In genomic region chr20:38897267-38897666, GRCh38 we compare ENCODE assay signal across 20 cellular contexts. TPM values are rescaled to one million over a fixed set of nuclear protein-coding genes. Genes with fewer than 3 reads are reported as not detected.
DNase-seq lines count a peak whose midpoint lies in the region; ATAC-seq, FAIRE-seq and TF ChIP-seq lines count a peak whose summit lies in the region.
"Had no signal": no experiment of that assay in that cellular context is flagged by ENCODE, and none has a peak within 500 bp of the region (broad histone marks: within the 10 kb centered on the region; RNA-seq: fewer than 3 reads in every experiment).

No MANE protein-coding gene starts in this region.

- no TSS peak for BruUV-seq in endothelial cell of umbilical vein (replicated peaks; lab: Mats Ljungman, UMichigan)

- H3K36me3 Mint-ChIP-seq in T-helper 17 cell (ENCODE audit: low read depth) = peaks cover 12% of the 10 kb centered on the region

- ATAC-seq in T-helper 17 cell (no peak), HG03135 (IDR thresholded peaks at IDR 0.05; ENCODE audit: unreplicated experiment) (no peak)
- ATAC-seq: A549 had no signal

- H3K9me1 ChIP-seq in endothelial cell of umbilical vein (replicated peaks; ENCODE audit: control insufficient read depth, extremely low read depth, insufficient read depth, low read length) = no peaks in the 10 kb centered on the region

- peaks cover 5% of the 10 kb centered on the region for H3K4me1 ChIP-seq in endothelial cell of umbilical vein (ENCODE audit: control insufficient read depth, extremely low read depth, insufficient read depth, low read length)
- peaks cover 0 to 3% of the 10 kb centered on the region in 2 donors for H3K4me1 ChIP-seq in uterus
- H3K4me1 ChIP-seq: HAP-1 had no signal

- intact Hi-C loops in endothelial cell of umbilical vein (cut with micrococcal nuclease) (no loop called here), uterus (cut with DNase I; ENCODE audit: low total_unique reads) (loop anchor here (10.0 kb wide), 1 partner anchor 92 kb away; the partner anchor contains the start of gene PPP1R16B)

- peak; percentile 76 for DNase-seq in COLO829 (ENCODE audit: low spot score)
- DNase-seq in HTR-8/SVneo (ENCODE audit: insufficient read length, low spot score) = no peak
- DNase-seq in T-helper 17 cell = no peak
- DNase-seq in endothelial cell of umbilical vein (ENCODE audit: low read depth, low spot score) = peak; percentile 48
- DNase-seq in superior temporal gyrus (ENCODE audit: extremely low spot score) = no peak
- DNase-seq in uterus = no peak
- DNase-seq in stimulated activated CD4-positive, alpha-beta T cell treated with anti-CD3 and anti-CD28 coated beads, Interleukin-15, amount 100 ng/mL, for 24 hours = no peak
- DNase-seq: AML-193; Calu3; CD4-positive, alpha-beta memory T cell; DMS79 treated with DMSO at 0.1 percent for 48 hours; GF-D8; GM23248 had no signal

- H3K4me1 Mint-ChIP-seq in T-helper 17 cell = peaks cover 26% of the 10 kb centered on the region

- dilution Hi-C loops in endothelial cell of umbilical vein (cut with MboI; ENCODE audit: extremely low pct_ligation_motif_present, low sequenced_read_pairs) = no loop called here

- H3K27me3 ChIP-seq in endothelial cell of umbilical vein (ENCODE audit: control insufficient read depth in 2 of 2, insufficient read depth in 2 of 2, low read length in 2 of 2) = no peaks in the 10 kb centered on the region
- no peaks in the 10 kb centered on the region for H3K27me3 ChIP-seq in uterus
- H3K27me3 ChIP-seq: BLaER1 had no signal

- POLR2A ChIA-PET in endothelial cell of umbilical vein (lab: Charles Lee) = no interaction called here

- H4K20me1 ChIP-seq in endothelial cell of umbilical vein (replicated peaks; ENCODE audit: control insufficient read depth, extremely low read depth, insufficient read depth, low read length) = peaks cover 2% of the 10 kb centered on the region

- peak overlapping the region; percentile 80 for H3K27ac Mint-ChIP-seq in T-helper 17 cell

- H3K4me3 Mint-ChIP-seq in T-helper 17 cell = no peak overlapping the region
- H3K4me3 Mint-ChIP-seq: CD14-positive monocyte; CD4-positive, alpha-beta memory T cell had no signal

- no peak overlapping the region for H3K9ac ChIP-seq in endothelial cell of umbilical vein (replicated peaks; ENCODE audit: extremely low read depth, insufficient read depth, low read length)
- H3K9ac ChIP-seq: BLaER1, GM23248, KMS-11 had no signal

- H2AFZ ChIP-seq in endothelial cell of umbilical vein (ENCODE audit: low read depth, low read length) = no peak overlapping the region
- H2AFZ ChIP-seq: GM23248 had no signal

- no peaks in the 10 kb centered on the region for H3K27me3 Mint-ChIP-seq in T-helper 17 cell
- H3K27me3 Mint-ChIP-seq: CD4-positive, alpha-beta memory T cell had no signal

- FAIRE-seq in HTR-8/SVneo (lab: Jason Lieb, UNC) (peak; percentile 62), endothelial cell of umbilical vein (lab: Jason Lieb, UNC) (peak; percentile 83)
- FAIRE-seq: A549, GM19239 had no signal

- CTCF ChIA-PET in endothelial cell of umbilical vein (lab: Charles Lee) = no interaction called here

- H3K9me3 ChIP-seq in T-helper 17 cell (ENCODE audit: control insufficient read depth, low read length, poor library complexity, severe bottlenecking) (no peaks in the 10 kb centered on the region), endothelial cell of umbilical vein (replicated peaks; ENCODE audit: control insufficient read depth, insufficient read depth, low read length) (no peaks in the 10 kb centered on the region), uterus (no peaks in the 10 kb centered on the region)
- H3K9me3 ChIP-seq: A549, BLaER1, HAP-1 had no signal

- H3K4me3 ChIP-seq in endothelial cell of umbilical vein (replicated peaks in 1 of 3; ENCODE audit: insufficient read depth in 1 of 3, low read depth in 1 of 3, low read length in 3 of 3) = no peak overlapping the region
- no peak overlapping the region for H3K4me3 ChIP-seq in uterus
- H3K4me3 ChIP-seq: A549, BLaER1, GM23248, HAP-1 had no signal

- H3K36me3 ChIP-seq in endothelial cell of umbilical vein (ENCODE audit: control insufficient read depth in 2 of 2, extremely low read depth in 1 of 2, insufficient read depth in 2 of 2, low read length in 2 of 2) (peaks cover 0 to 20% of the 10 kb centered on the region in 2 experiments), uterus (no peaks in the 10 kb centered on the region)
- H3K36me3 ChIP-seq: HAP-1 had no signal

- H3K79me2 ChIP-seq in endothelial cell of umbilical vein (ENCODE audit: control insufficient read depth, insufficient read depth, low read length) = no peaks in the 10 kb centered on the region

- H3K27ac ChIP-seq in endothelial cell of umbilical vein (ENCODE audit: insufficient read depth, low read depth, low read length) (no peak overlapping the region), uterus (no peak overlapping the region)
- H3K27ac ChIP-seq: A549, BLaER1, GM23248, KMS-11 had no signal

- TF ChIP-seq CTCF in endothelial cell of umbilical vein (IDR thresholded peaks at IDR 0.05; ENCODE audit: extremely low read depth in 1 of 2, insufficient read depth in 1 of 2, low read depth in 1 of 2, low read length in 2 of 2) = no peak
- TF ChIP-seq CTCF in uterus (IDR thresholded peaks at IDR 0.05) = no peak

- no peak overlapping the region for H3K4me2 ChIP-seq in endothelial cell of umbilical vein (ENCODE audit: insufficient read depth, low read length)
- H3K4me2 ChIP-seq: A549, BLaER1, KMS-11 had no signal

- TF ChIP-seq POLR2A in endothelial cell of umbilical vein (IDR thresholded peaks at IDR 0.05; ENCODE audit: low read depth, low read length) (no peak), uterus (IDR thresholded peaks at IDR 0.05) (no peak)

TF ChIP-seq in endothelial cell of umbilical vein, 7 proteins besides CTCF, POLR2A, EP300 and RAD21:
- peak; percentile 56 for TF ChIP-seq JUN (IDR thresholded peaks at IDR 0.05; ENCODE audit: borderline replicate concordance, insufficient read depth, insufficient read length, low read depth)
- no peak for TF ChIP-seq POLR2AphosphoS5 (IDR thresholded peaks at IDR 0.05; ENCODE audit: insufficient read depth, low read depth, low read length)
- TF ChIP-seq FOS (IDR thresholded peaks at IDR 0.05; ENCODE audit: borderline replicate concordance, insufficient read depth, low read length) = peak; percentile 46
- TF ChIP-seq GATA2 (IDR thresholded peaks at IDR 0.05; ENCODE audit: insufficient read depth, insufficient read length, low read depth, low read length) = no peak

RNA-seq across cellular contexts. Expression of gene FAM83D, which starts 28.9 kb away (rescaled TPM):
- total RNA-seq in T-helper 17 cell (1 to 10 TPM; 2.1 to 3.3 TPM), endothelial cell of umbilical vein (35.5 and 46.0 TPM in 2 replicates), uterus (10 to 100 TPM in 1 of 4 donors, under 1 TPM in 1, not detected in 2; 0.61 to 15.1 TPM)
- polyA plus RNA-seq in endothelial cell of umbilical vein = 38.2 and 41.0 TPM in 2 replicates
- polyA plus RNA-seq in endothelial cell of umbilical vein (2011; cell fraction: cytosol; rRNA removed) = 47.3 and 52.7 TPM in 2 replicates
- 39.0 and 45.2 TPM in 2 replicates for polyA plus RNA-seq in endothelial cell of umbilical vein (2011; cell fraction: nucleus; rRNA removed)
- polyA plus RNA-seq in endothelial cell of umbilical vein (2012) = 17.4 and 39.7 TPM in 2 replicates
- polyA minus RNA-seq in endothelial cell of umbilical vein = 28.5 and 35.0 TPM in 2 replicates
- polyA minus RNA-seq in endothelial cell of umbilical vein (2011; cell fraction: cytosol; rRNA and poly(A)+ RNA removed) = 57.0 TPM
- 18.4 and 21.3 TPM in 2 replicates for polyA minus RNA-seq in endothelial cell of umbilical vein (2011; cell fraction: nucleus; rRNA and poly(A)+ RNA removed)

Comparison
In these comparisons a context has a peak if more than half of its experiments do, and no peak if none do; other contexts are left out.
1. DNase-seq: peak in COLO829 (single experiment) and endothelial cell of umbilical vein (single experiment); none in HTR-8/SVneo (single experiment), T-helper 17 cell (0 of 3), superior temporal gyrus (single experiment), uterus (0 of 2) and stimulated activated CD4-positive, alpha-beta T cell treated with anti-CD3 and anti-CD28 coated beads, Interleukin-15, amount 100 ng/mL, for 24 hours (single experiment).